Comparison of ENCODE assay signal across 12 cellular contexts in the genomic region with DNA sequence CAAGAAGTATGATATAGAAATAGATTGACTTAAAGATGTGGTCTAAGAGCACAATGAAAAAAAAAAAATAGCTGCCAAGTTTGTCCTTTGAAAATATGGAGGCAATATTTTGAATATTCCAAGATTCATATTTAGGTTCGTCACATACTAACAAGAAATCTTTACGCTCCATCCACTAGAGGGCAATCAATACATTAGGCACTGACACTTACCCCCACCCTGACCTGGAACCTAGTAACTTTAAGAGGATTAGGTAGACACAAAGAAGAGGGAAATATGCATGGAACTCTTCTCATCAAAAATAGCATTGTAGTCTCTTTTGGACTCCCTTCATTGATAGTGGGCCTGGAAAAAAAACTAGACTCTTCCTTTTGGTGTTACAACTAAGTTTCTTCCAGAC.
DNase-seq lines count a peak whose midpoint lies in the region; ATAC-seq and TF ChIP-seq lines count a peak whose summit lies in the region.
"Had no signal": no experiment of that assay in that cellular context is flagged by ENCODE, and none has a peak within 500 bp of the region (broad histone marks: within the 10 kb centered on the region; RNA-seq: fewer than 3 reads in every experiment).

No MANE protein-coding gene starts in this region.

- no peaks in the 10 kb centered on the region for H3K36me3 ChIP-seq in H7 (replicated peaks; ENCODE audit: control insufficient read depth, insufficient read depth, low read length)
- no peaks in the 10 kb centered on the region for H3K36me3 ChIP-seq in OCI-LY3 (replicated peaks; ENCODE audit: low read depth, low read length)
- H3K36me3 ChIP-seq in hepatocyte (replicated peaks; ENCODE audit: insufficient read depth, low read depth) = no peaks in the 10 kb centered on the region
- no peaks in the 10 kb centered on the region for H3K36me3 ChIP-seq in heart left ventricle
- H3K36me3 ChIP-seq: vagina had no signal

- H3K4me1 Mint-ChIP-seq in activated T-cell treated with anti-CD3 and anti-CD28 coated beads, Interleukin-2, amount 50 U/mL, for 4 hours (ENCODE audit: low read depth) = no peaks in the 10 kb centered on the region
- H3K4me1 Mint-ChIP-seq: activated naive CD8-positive, alpha-beta T cell treated with anti-CD3 and anti-CD28 coated beads for 36 hours had no signal

- intact Hi-C loops in heart left ventricle (cut with DNase I) = no loop called here

- H3K27me3 ChIP-seq in H7 (ENCODE audit: control insufficient read depth, insufficient read depth, low read length) = no peaks in the 10 kb centered on the region
- no peaks in the 10 kb centered on the region for H3K27me3 ChIP-seq in OCI-LY3 (ENCODE audit: low read depth, low read length)
- no peaks in the 10 kb centered on the region for H3K27me3 ChIP-seq in hepatocyte
- peaks cover 0 to 6% (median 0%) of the 10 kb centered on the region in 9 donors for H3K27me3 ChIP-seq in heart left ventricle
- H3K27me3 ChIP-seq: vagina had no signal

- no peak overlapping the region for H3K9ac ChIP-seq in OCI-LY3 (ENCODE audit: low read length)

- DNase-seq in Ammon's horn (ENCODE audit: low spot score) (peak; percentile 2), H7 (peak; percentile 35), hepatocyte (ENCODE audit: low spot score) (peak; percentile 22), heart left ventricle (no peak)
- no peak for DNase-seq in activated T-cell treated with anti-CD3 and anti-CD28 coated beads, Interleukin-2, amount 50 U/mL, for 4 hours
- DNase-seq: activated naive CD8-positive, alpha-beta T cell treated with anti-CD3 and anti-CD28 coated beads for 36 hours; EL; stimulated activated CD4-positive, alpha-beta T cell treated with anti-CD3 and anti-CD28 coated beads, Interleukin-4, amount 100 ng/mL, for 4 hours had no signal

- H3K4me3 ChIP-seq in H7 (ENCODE audit: insufficient read depth, low read depth, low read length) = no peak overlapping the region
- no peak overlapping the region for H3K4me3 ChIP-seq in OCI-LY3 (ENCODE audit: low read length)
- H3K4me3 ChIP-seq in hepatocyte = no peak overlapping the region
- no peak overlapping the region for H3K4me3 ChIP-seq in heart left ventricle
- H3K4me3 ChIP-seq: vagina had no signal

- H3K27ac ChIP-seq in OCI-LY3 (ENCODE audit: low read length) = no peak overlapping the region
- H3K27ac ChIP-seq in hepatocyte = no peak overlapping the region
- no peak overlapping the region for H3K27ac ChIP-seq in heart left ventricle
- H3K27ac ChIP-seq: vagina had no signal

- 20% methylated on average over 2 of the region's 2 CpGs for WGBS in hepatocyte (ENCODE audit: low lambda C conversion rate, missing lambda C conversion rate)
- WGBS in heart left ventricle, 4 donors = 13 to 22% (median 19%) methylated on average over 2 of the region's 2 CpGs

- H2AFZ ChIP-seq in OCI-LY3 (ENCODE audit: low read depth, low read length) = no peak overlapping the region
- no peak overlapping the region for H2AFZ ChIP-seq in hepatocyte

- no peaks in the 10 kb centered on the region for H3K9me3 Mint-ChIP-seq in activated T-cell treated with anti-CD3 and anti-CD28 coated beads, Interleukin-2, amount 50 U/mL, for 4 hours
- H3K9me3 Mint-ChIP-seq: activated naive CD8-positive, alpha-beta T cell treated with anti-CD3 and anti-CD28 coated beads for 36 hours had no signal

- H3K4me2 ChIP-seq in OCI-LY3 (ENCODE audit: low read length) (peak overlapping the region; percentile 18; the same call in 1 of the 2 replicates), hepatocyte (no peak overlapping the region)

- TF ChIP-seq CTCF in OCI-LY3 (IDR thresholded peaks at IDR 0.05; ENCODE audit: low read depth, low read length) (peak; percentile 65), hepatocyte (IDR thresholded peaks at IDR 0.05; ENCODE audit: poor library complexity) (peak; percentile 35), heart left ventricle (IDR thresholded peaks at IDR 0.05) (no peak)

- no peaks in the 10 kb centered on the region for H3K4me1 ChIP-seq in OCI-LY3 (ENCODE audit: low read length)
- no peaks in the 10 kb centered on the region for H3K4me1 ChIP-seq in hepatocyte (ENCODE audit: insufficient read depth)
- H3K4me1 ChIP-seq in heart left ventricle = no peaks in the 10 kb centered on the region
- H3K4me1 ChIP-seq: vagina had no signal

- no peak overlapping the region for H3K4me3 Mint-ChIP-seq in activated T-cell treated with anti-CD3 and anti-CD28 coated beads, Interleukin-2, amount 50 U/mL, for 4 hours
- H3K4me3 Mint-ChIP-seq: activated naive CD8-positive, alpha-beta T cell treated with anti-CD3 and anti-CD28 coated beads for 36 hours had no signal

- no peaks in the 10 kb centered on the region for H3K36me3 Mint-ChIP-seq in activated T-cell treated with anti-CD3 and anti-CD28 coated beads, Interleukin-2, amount 50 U/mL, for 4 hours (ENCODE audit: insufficient read depth)
- H3K36me3 Mint-ChIP-seq: activated naive CD8-positive, alpha-beta T cell treated with anti-CD3 and anti-CD28 coated beads for 36 hours had no signal

- no peaks in the 10 kb centered on the region for H4K20me1 ChIP-seq in OCI-LY3 (ENCODE audit: insufficient read depth, low read length)
- H4K20me1 ChIP-seq in hepatocyte (ENCODE audit: insufficient read depth, poor library complexity, severe bottlenecking) = no peaks in the 10 kb centered on the region

- H3K9me3 ChIP-seq in OCI-LY3 (ENCODE audit: insufficient read depth, low read length) (no peaks in the 10 kb centered on the region), hepatocyte (ENCODE audit: low read depth) (no peaks in the 10 kb centered on the region), heart left ventricle (no peaks in the 10 kb centered on the region)
- H3K9me3 ChIP-seq: vagina had no signal

- H3K79me2 ChIP-seq in OCI-LY3 (ENCODE audit: low read length) = no peaks in the 10 kb centered on the region
- no peaks in the 10 kb centered on the region for H3K79me2 ChIP-seq in hepatocyte

- no peaks in the 10 kb centered on the region for H3K9me2 ChIP-seq in hepatocyte (replicated peaks; ENCODE audit: insufficient read depth)

- ATAC-seq in GM19023 (IDR thresholded peaks at IDR 0.05; ENCODE audit: unreplicated experiment) (no peak), GM18861 (IDR thresholded peaks at IDR 0.05; ENCODE audit: unreplicated experiment) (no peak), heart left ventricle (no peak)
- ATAC-seq in activated T-cell treated with anti-CD3 and anti-CD28 coated beads, Interleukin-2, amount 50 U/mL, for 4 hours = no peak

- TF ChIP-seq POLR2A in heart left ventricle (IDR thresholded peaks at IDR 0.05) = no peak

- H3K27me3 Mint-ChIP-seq in activated T-cell treated with anti-CD3 and anti-CD28 coated beads, Interleukin-2, amount 50 U/mL, for 4 hours (ENCODE audit: low read depth) = no peaks in the 10 kb centered on the region
- H3K27me3 Mint-ChIP-seq: activated naive CD8-positive, alpha-beta T cell treated with anti-CD3 and anti-CD28 coated beads for 36 hours had no signal

Comparison
In these comparisons a context has a peak if more than half of its experiments do, and no peak if none do; other contexts are left out.
1. DNase-seq: peak in Ammon's horn (single experiment), H7 (single experiment) and hepatocyte (single experiment); none in activated T-cell treated with anti-CD3 and anti-CD28 coated beads, Interleukin-2, amount 50 U/mL, for 4 hours (single experiment) and heart left ventricle (0 of 5).
2. CTCF ChIP-seq: peak in OCI-LY3 (single experiment) and hepatocyte (single experiment); none in heart left ventricle (0 of 12).